8 cellular contexts compared by ENCODE assay signal in genomic region chr3:172562881-172563835, GRCh38. TPM values are rescaled to one million over a fixed set of nuclear protein-coding genes. Genes with fewer than 3 reads are reported as not detected.
DNase-seq lines count a peak whose midpoint lies in the region; ATAC-seq and TF ChIP-seq lines count a peak whose summit lies in the region.

No MANE protein-coding gene starts in this region.

- H3K4me3 Mint-ChIP-seq in T-helper 17 cell (peak overlapping the region; percentile 85), osteocyte (ENCODE audit: unreplicated experiment) (peak overlapping the region; percentile 69)

- peak; percentile 68 for ATAC-seq in HG03159 (IDR thresholded peaks at IDR 0.05; ENCODE audit: unreplicated experiment)
- ATAC-seq in T-helper 17 cell = peak; percentile 61

- H3K27me3 Mint-ChIP-seq in T-helper 17 cell = no peaks in the 10 kb centered on the region
- no peaks in the 10 kb centered on the region for H3K27me3 Mint-ChIP-seq in osteocyte (ENCODE audit: unreplicated experiment)

- H3K9me3 Mint-ChIP-seq in osteocyte (ENCODE audit: unreplicated experiment) = peaks cover 7% of the 10 kb centered on the region

- DNase-seq in SIG-M5 treated with dmso at 0.1 percent for 504 hours (lab: John Stamatoyannopoulos, UW; ENCODE audit: unreplicated experiment) = peak; percentile 43
- no peak for DNase-seq in SIG-M5 (lab: John Stamatoyannopoulos, UW)
- DNase-seq in T-helper 17 cell = no peak
- DNase-seq in epithelial cell of proximal tubule (ENCODE audit: low read depth) = peak; percentile 99
- DNase-seq in osteocyte (ENCODE audit: extremely low spot score, unreplicated experiment) = no peak
- no peak for DNase-seq in NCI-H2196 treated with DMSO at 0.1 percent for 48 hours (lab: John Stamatoyannopoulos, UW; ENCODE audit: unreplicated experiment)
- no peak for DNase-seq in NCI-H2171 treated with DMSO at 0.1 percent for 48 hours (lab: John Stamatoyannopoulos, UW)

- TF ChIP-seq CTCF in epithelial cell of proximal tubule (conservative IDR thresholded peaks at IDR 0.05; ENCODE audit: low read depth, low read length) (no peak), osteocyte (IDR thresholded peaks at IDR 0.05) (no peak)

- H3K4me1 Mint-ChIP-seq in T-helper 17 cell = peaks cover 17% of the 10 kb centered on the region
- H3K4me1 Mint-ChIP-seq in osteocyte (ENCODE audit: unreplicated experiment) = peaks cover 18% of the 10 kb centered on the region

- H3K27ac Mint-ChIP-seq in T-helper 17 cell (peak overlapping the region; percentile 93), osteocyte (ENCODE audit: unreplicated experiment) (peak overlapping the region; percentile 92)

- H3K36me3 Mint-ChIP-seq in T-helper 17 cell (ENCODE audit: low read depth) (no peaks in the 10 kb centered on the region), osteocyte (ENCODE audit: unreplicated experiment) (no peaks in the 10 kb centered on the region)

- H3K9me3 ChIP-seq in T-helper 17 cell (ENCODE audit: control insufficient read depth, low read length, poor library complexity, severe bottlenecking) = no peaks in the 10 kb centered on the region

- peak overlapping the region; percentile 27 for H3K4me3 ChIP-seq in epithelial cell of proximal tubule (ENCODE audit: low read depth, low read length)

RNA-seq across cellular contexts. Expression of gene TNFSF10, which starts 39.9 kb away (rescaled TPM):
- total RNA-seq in T-helper 17 cell (10 to 100 TPM in 1 of 2 donors, 1 to 10 TPM in 1; 8.3 to 22.0 TPM), epithelial cell of proximal tubule (26.3 and 36.2 TPM in 2 replicates), osteocyte (not detected in 2 replicates)

Comparison
In these comparisons a context has a peak if more than half of its experiments do, and no peak if none do; other contexts are left out.
1. DNase-seq: peak in SIG-M5 treated with dmso at 0.1 percent for 504 hours (single experiment) and epithelial cell of proximal tubule (single experiment); none in SIG-M5 (single experiment), T-helper 17 cell (0 of 3), osteocyte (single experiment), NCI-H2196 treated with DMSO at 0.1 percent for 48 hours (single experiment) and NCI-H2171 treated with DMSO at 0.1 percent for 48 hours (single experiment).